8 cellular contexts compared by ENCODE assay signal in the genomic region with DNA sequence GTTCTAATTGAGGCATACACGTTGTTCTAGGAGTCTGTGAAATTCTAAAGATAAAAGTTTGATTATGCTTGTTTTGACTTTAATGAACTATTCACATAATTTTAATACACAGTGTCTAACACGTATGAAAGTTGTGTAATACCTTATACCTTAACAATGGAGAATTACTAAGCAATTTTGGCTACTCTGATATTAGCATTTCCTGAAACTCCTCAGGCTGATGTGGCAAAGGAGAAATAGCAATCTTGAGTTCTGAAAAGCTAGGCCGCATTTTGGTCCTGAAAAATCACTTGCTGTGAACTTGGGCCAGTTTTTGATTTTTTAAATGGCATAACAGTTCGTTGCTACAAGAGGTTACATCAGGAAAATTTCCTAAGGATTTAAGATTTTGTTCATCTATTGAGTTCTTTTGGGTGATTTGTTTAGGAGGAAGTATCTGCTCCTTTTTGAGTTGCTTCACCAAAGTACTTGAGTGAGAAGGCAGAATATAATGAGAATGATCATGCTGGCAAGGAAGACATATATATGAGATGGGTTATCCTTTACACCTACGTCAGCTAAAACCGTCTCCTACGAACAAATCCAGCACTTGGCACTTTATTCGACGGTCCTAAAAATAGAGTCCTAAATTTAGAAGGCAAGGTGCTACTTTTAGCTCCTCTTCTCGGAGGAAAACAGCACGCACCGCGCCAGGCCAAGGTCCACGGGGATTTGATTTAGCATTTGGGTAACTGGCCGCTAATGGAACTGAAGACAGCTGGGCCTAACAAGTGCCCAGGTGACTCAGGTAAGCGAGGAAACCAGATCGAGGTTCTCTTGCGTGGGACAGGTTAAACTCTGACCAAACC. TPM values are rescaled to one million over a fixed set of nuclear protein-coding genes. Genes with fewer than 3 reads are reported as not detected.
DNase-seq lines count a peak whose midpoint lies in the region; ATAC-seq and TF ChIP-seq lines count a peak whose summit lies in the region.

No MANE protein-coding gene starts in this region.

- H3K9me3 ChIP-seq in body of pancreas = no peaks in the 10 kb centered on the region

- TF ChIP-seq POLR2A in body of pancreas (IDR thresholded peaks at IDR 0.05) = no peak

- H3K4me1 ChIP-seq in body of pancreas = peaks cover 37% of the 10 kb centered on the region

- H3K27me3 ChIP-seq in body of pancreas = no peaks in the 10 kb centered on the region

- peaks cover 40% of the 10 kb centered on the region for H3K4me1 Mint-ChIP-seq in T-helper 2 cell treated with Interferon-gamma antibody and Interleukin-4, amounts not matched to agents 5 μg/mL and 100 μg/mL, for 36 hours (ENCODE audit: low read depth)

- WGBS in body of pancreas, 2 donors = 2% methylated on average over 18 of the region's 18 CpGs

- peak in 1 of 7 experiments; percentile 9 for TF ChIP-seq CTCF in body of pancreas (IDR thresholded peaks at IDR 0.05)

- H3K4me3 Mint-ChIP-seq in T-helper 2 cell treated with Interferon-gamma antibody and Interleukin-4, amounts not matched to agents 5 μg/mL and 100 μg/mL, for 36 hours = peak overlapping the region; percentile 81

- H3K9me3 Mint-ChIP-seq in T-helper 2 cell treated with Interferon-gamma antibody and Interleukin-4, amounts not matched to agents 5 μg/mL and 100 μg/mL, for 36 hours = peaks cover 15% of the 10 kb centered on the region

- intact Hi-C loops in body of pancreas (cut with DNase I) = no loop called here

- peak overlapping the region; percentile 74 for H3K27ac Mint-ChIP-seq in T-helper 2 cell treated with Interferon-gamma antibody and Interleukin-4, amounts not matched to agents 5 μg/mL and 100 μg/mL, for 36 hours

- no peaks in the 10 kb centered on the region for H3K36me3 ChIP-seq in body of pancreas (replicated peaks in 1 of 2; ENCODE audit: insufficient read depth in 1 of 2, low read depth in 2 of 2)

- peak overlapping the region; percentile 94 to 99 (median 98) for H3K27ac ChIP-seq in body of pancreas

- peak overlapping the region in 1 of 2 donors; percentile 95 for H3K4me3 ChIP-seq in body of pancreas

- no peaks in the 10 kb centered on the region for H3K27me3 Mint-ChIP-seq in T-helper 2 cell treated with Interferon-gamma antibody and Interleukin-4, amounts not matched to agents 5 μg/mL and 100 μg/mL, for 36 hours (ENCODE audit: low read depth)

- peaks cover 14% of the 10 kb centered on the region for H3K36me3 Mint-ChIP-seq in T-helper 2 cell treated with Interferon-gamma antibody and Interleukin-4, amounts not matched to agents 5 μg/mL and 100 μg/mL, for 36 hours (ENCODE audit: low read depth)

- no peak for ATAC-seq in body of pancreas
- no peak for ATAC-seq in HG03135 (IDR thresholded peaks at IDR 0.05; ENCODE audit: unreplicated experiment)

- DNase-seq in T-helper 2 cell treated with Interferon-gamma antibody and Interleukin-4, amounts not matched to agents 5 μg/mL and 100 μg/mL, for 36 hours (ENCODE audit: low spot score) = no peak
- no peak for DNase-seq in T-helper 2 cell
- peak; percentile 50 for DNase-seq in NCI-H345 treated with DMSO at 0.1 percent for 48 hours (lab: John Stamatoyannopoulos, UW; ENCODE audit: unreplicated experiment)
- no peak for DNase-seq in body of pancreas
- DNase-seq in kidney glomerular epithelial cell (lab: John Stamatoyannopoulos, UW) = peak; percentile 59
- peak; percentile 28 for DNase-seq in stimulated activated naive CD4-positive, alpha-beta T cell treated with Interleukin-2 at 50 U/mL for 16 hours (lab: John Stamatoyannopoulos, UW)
- no peak for DNase-seq in islet precursor cell

RNA-seq across cellular contexts. Expression of a gene that starts 32.2 kb away (rescaled TPM):
- total RNA-seq in body of pancreas = 10 to 100 TPM; 43.6 to 46.8 TPM

Comparison
In these comparisons a context has a peak if more than half of its experiments do, and no peak if none do; other contexts are left out.
1. DNase-seq: peak in NCI-H345 treated with DMSO at 0.1 percent for 48 hours (single experiment), kidney glomerular epithelial cell (single experiment) and stimulated activated naive CD4-positive, alpha-beta T cell treated with Interleukin-2 at 50 U/mL for 16 hours (single experiment); none in T-helper 2 cell treated with Interferon-gamma antibody and Interleukin-4, amounts not matched to agents 5 μg/mL and 100 μg/mL, for 36 hours (single experiment), T-helper 2 cell (0 of 5), body of pancreas (0 of 4) and islet precursor cell (single experiment).